ENCODE assay signal across 8 cellular contexts in the genomic region with DNA sequence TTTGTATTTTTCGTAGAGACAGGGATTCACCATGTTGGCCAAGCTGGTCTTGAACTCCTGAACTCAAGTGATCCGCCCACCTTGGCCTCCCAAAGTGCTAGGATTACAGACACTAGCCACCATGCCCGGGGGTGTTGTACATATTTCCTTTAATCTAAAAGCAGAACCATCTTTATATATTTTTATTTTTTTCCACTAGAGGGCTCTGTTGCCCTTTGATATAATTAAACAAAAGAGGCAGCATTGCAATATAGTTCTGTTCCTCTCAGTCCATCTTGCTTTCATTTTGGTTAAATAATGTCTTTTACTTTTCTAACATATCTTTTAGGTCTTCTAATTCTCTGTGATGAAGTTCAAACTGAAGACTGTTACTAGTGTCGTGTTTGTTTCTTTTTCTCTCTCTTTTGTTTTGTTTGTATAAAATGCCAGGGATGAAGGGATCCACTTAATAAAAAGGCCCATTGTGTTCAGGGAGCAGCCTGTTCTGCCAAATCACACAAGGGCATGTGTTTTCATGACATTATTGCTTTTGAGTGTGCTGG. TPM values are rescaled to one million over a fixed set of nuclear protein-coding genes. Genes with fewer than 3 reads are reported as not detected.
A peak's percentile ranks its signal among the peaks of the same experiment; 100 is the strongest.
DNase-seq lines count a peak whose midpoint lies in the region; ATAC-seq, FAIRE-seq and TF ChIP-seq lines count a peak whose summit lies in the region.

No MANE protein-coding gene starts in this region.

- H3K9me2 ChIP-seq in Karpas-422 (replicated peaks; ENCODE audit: insufficient read depth, low read length): no peaks in the 10 kb centered on the region

- 0 out of 2 replicates have a peak overlapping the region, but pooled peaks have one; percentile 5 for H3K9ac ChIP-seq in Karpas-422 (ENCODE audit: low read length)

- H3K4me2 ChIP-seq in Karpas-422 (ENCODE audit: low read depth, low read length, poor library complexity, severe bottlenecking): peak overlapping the region; percentile 26

- H3K4me1 ChIP-seq in Karpas-422 (ENCODE audit: low read length): peaks cover 9% of the 10 kb centered on the region
- peaks cover 23 to 29% of the 10 kb centered on the region in 2 donors for H3K4me1 ChIP-seq in thyroid gland

- H3K4me3 ChIP-seq in Karpas-422 (ENCODE audit: low read length) (no peak overlapping the region), thyroid gland (replicated peaks in 1 of 3) (no peak overlapping the region)

- H3K27me3 ChIP-seq in Karpas-422 (ENCODE audit: low read length): no peaks in the 10 kb centered on the region
- H3K27me3 ChIP-seq in thyroid gland: no peaks in the 10 kb centered on the region

- WGBS in thyroid gland, 2 donors: 4 to 13% methylated on average over 4 of the region's 4 CpGs

- H3K9me3 ChIP-seq in Karpas-422 (ENCODE audit: low read length): no peaks in the 10 kb centered on the region
- H3K9me3 ChIP-seq in thyroid gland: no peaks in the 10 kb centered on the region

- FAIRE-seq in RCC 7860 (lab: Jason Lieb, UNC): peak; percentile 82

- H3K36me3 ChIP-seq in Karpas-422 (ENCODE audit: insufficient read depth, low read length) (no peaks in the 10 kb centered on the region), thyroid gland (peaks cover 6 to 8% of the 10 kb centered on the region in 2 donors)

- TF ChIP-seq CTCF in thyroid gland (IDR thresholded peaks at IDR 0.05): peak in 5 of 6 experiments; percentile 37 to 84 (median 46)

- intact Hi-C loops in thyroid gland (cut with DNase I): loop anchor here (10.0 kb wide), 1 partner anchor 112 kb away; no protein-coding TSS in a partner anchor

- peak; percentile 87 for ATAC-seq in GM21619 (IDR thresholded peaks at IDR 0.05; ENCODE audit: unreplicated experiment)

- H3K27ac ChIP-seq in Karpas-422 (ENCODE audit: low read length) (no peak overlapping the region), caudate nucleus (ENCODE audit: low read depth, low read length) (peak overlapping the region; percentile 95), thyroid gland (peak overlapping the region; percentile 85 to 93 (median 86))

- H2AFZ ChIP-seq in Karpas-422 (ENCODE audit: low read length): no peak overlapping the region

- no peaks in the 10 kb centered on the region for H4K20me1 ChIP-seq in Karpas-422 (ENCODE audit: insufficient read depth, low read depth, low read length)

- no peak for TF ChIP-seq POLR2A in thyroid gland (IDR thresholded peaks at IDR 0.05)

- H3K79me2 ChIP-seq in Karpas-422 (ENCODE audit: low read length): no peaks in the 10 kb centered on the region

- DNase-seq in NOMO-1 (lab: John Stamatoyannopoulos, UW; ENCODE audit: unreplicated experiment in 2 of 2) (peak; percentile 29 to 74), NOMO-1 treated with dmso at 0.1 percent for 144 hours (lab: John Stamatoyannopoulos, UW; ENCODE audit: unreplicated experiment) (no peak), Karpas-422 (peak; percentile 88), RCC 7860 (ENCODE audit: low spot score) (peak; percentile 57), caudate nucleus (lab: John Stamatoyannopoulos, UW) (peak in 30 of 61 donors; percentile 3 to 70 (median 22)), kidney tubule cell (ENCODE audit: low spot score) (peak; percentile 74), thyroid gland (peak; percentile 59 to 68)

RNA-seq across cellular contexts. Expression of a gene that starts 23.4 kb away (rescaled TPM):
- 66.2 and 76.7 TPM in 2 replicates for total RNA-seq in Karpas-422 (2014; rRNA removed; shearing (Covaris generic); ENCODE audit: low replicate concordance)
- total RNA-seq in thyroid gland: 100 to 1,000 TPM; 135 to 209 (median 159) TPM
